In genomic region chr6:148619891-148620290, GRCh38 we compare ENCODE assay signal across 27 cellular contexts.
"Had no signal": no experiment of that assay in that cellular context is flagged by ENCODE, and none has a peak within 500 bp of the region (broad histone marks: within the 10 kb centered on the region; RNA-seq: fewer than 3 reads in every experiment).

No MANE protein-coding gene starts in this region.

- DNase-seq: effector CD8-positive, alpha-beta T cell; effector memory CD8-positive, alpha-beta T cell; endodermal cell; erythroblast; esophagus squamous epithelium; foreskin keratinocyte; heart left ventricle; hypothalamus; immature natural killer cell; left cardiac atrium; left lung; left ventricle myocardium superior; mammary epithelial cell; mesendoderm; midbrain; naive B cell; naive thymus-derived CD8-positive, alpha-beta T cell had no signal

- FAIRE-seq: colon, endometrium, frontal cortex, keratinocyte had no signal

- H3K36me3 ChIP-seq: esophagus squamous epithelium, gastroesophageal sphincter, heart left ventricle, left lung had no signal

- ATAC-seq: effector memory CD8-positive, alpha-beta T cell; esophagus mucosa; foreskin keratinocyte; gastroesophageal sphincter; heart left ventricle; left cardiac atrium; left lung; left ventricle myocardium superior; naive thymus-derived CD8-positive, alpha-beta T cell had no signal

- H3K27me3 ChIP-seq: gastroesophageal sphincter, heart left ventricle, hepatocyte, left lung had no signal

- H3K27ac ChIP-seq: coronary artery, epithelial cell of prostate, esophagus squamous epithelium, foreskin keratinocyte, gastroesophageal sphincter, heart left ventricle, hepatocyte, left lung had no signal

- H3K4me3 ChIP-seq: coronary artery, esophagus squamous epithelium, gastroesophageal sphincter, heart left ventricle, hepatocyte, left lung, lung had no signal

- H3K9me3 ChIP-seq: esophagus squamous epithelium, gastroesophageal sphincter, heart left ventricle, left lung had no signal

- H3K4me1 ChIP-seq: foreskin keratinocyte, left lung had no signal
